8 cellular contexts compared by ENCODE assay signal in the genomic region with DNA sequence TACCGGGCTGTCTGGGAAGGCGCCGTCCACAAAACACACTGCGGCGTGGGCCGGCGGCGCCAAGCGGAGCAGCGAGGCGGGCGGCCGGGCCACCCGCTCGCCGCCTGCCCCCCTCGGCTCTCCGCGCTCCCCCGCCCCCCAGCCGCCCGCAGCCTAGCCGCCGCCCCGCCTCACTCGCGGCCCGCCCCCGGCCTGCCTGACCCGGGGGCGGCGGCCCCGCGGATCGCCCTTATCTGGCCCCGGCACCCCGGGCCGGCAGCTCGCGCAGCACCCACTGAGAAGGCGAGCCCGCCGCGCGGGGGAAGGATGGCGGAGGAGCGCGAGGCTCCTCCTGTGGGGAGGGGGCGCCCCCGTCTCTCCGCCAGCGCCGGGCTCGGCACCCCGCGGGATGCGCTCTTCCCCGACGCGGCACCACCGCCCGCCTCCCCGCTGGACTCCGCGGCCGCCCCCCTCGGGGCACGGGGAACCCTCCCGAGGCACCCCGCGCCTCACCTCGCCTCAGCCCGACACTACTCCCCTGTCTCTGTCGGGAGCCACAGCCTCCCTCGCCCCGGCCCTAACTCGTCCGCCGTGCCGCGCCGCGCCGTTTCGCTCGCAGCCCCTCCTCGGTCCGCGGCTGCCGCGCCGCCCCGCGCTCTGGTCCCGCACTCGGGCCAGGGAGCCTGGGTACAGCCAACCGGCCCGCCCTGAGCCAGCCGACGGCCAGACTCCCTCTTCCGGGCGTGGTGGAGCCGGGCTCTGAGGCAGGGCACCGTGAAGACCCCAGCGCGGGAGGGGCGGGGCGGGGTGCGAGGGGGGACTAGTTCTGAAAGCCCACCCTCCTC. TPM values are rescaled to one million over a fixed set of nuclear protein-coding genes. Genes with fewer than 3 reads are reported as not detected.
DNase-seq lines count a peak whose midpoint lies in the region; ATAC-seq and TF ChIP-seq lines count a peak whose summit lies in the region.

No MANE protein-coding gene starts in this region.

- intact Hi-C loops in right lobe of liver (cut with DNase I) = no loop called here

- peak; percentile 4 for DNase-seq in GDM1 (lab: John Stamatoyannopoulos, UW)
- DNase-seq in KBM-7 = peak; percentile 54
- DNase-seq in activated CD4-positive, alpha-beta T cell treated with anti-CD3 and anti-CD28 coated beads for 48 hours = peak; percentile 45
- peak; percentile 53 for DNase-seq in dermis blood vessel endothelial cell
- DNase-seq in right lobe of liver = peak; percentile 67 to 72 (median 69)
- DNase-seq in stimulated activated CD8-positive, alpha-beta memory T cell treated with anti-CD3 and anti-CD28 coated beads, Interleukin-12 subunit alpha, Interleukin-12 subunit beta, amount 100 ng/mL, for 4 hours (ENCODE audit: low read depth) = peak; percentile 35
- DNase-seq in DMS79 (lab: John Stamatoyannopoulos, UW) = no peak

- peak overlapping the region; percentile 69 to 77 (median 74) for H3K4me3 ChIP-seq in right lobe of liver

- peaks cover 0 to 4% (median 0%) of the 10 kb centered on the region in 4 donors for H3K4me1 ChIP-seq in right lobe of liver

- 40% methylated on average over 2 of the region's 109 CpGs for WGBS in right lobe of liver (ENCODE audit: insufficient coverage, low coverage, low lambda C conversion rate, missing lambda C conversion rate)

- in situ Hi-C loops in KBM-7 (cut with MboI; ENCODE audit: low pct_unique_long_range_greater_than_20kb, low sequenced_read_pairs) = no loop called here

- ATAC-seq in GM21576 (IDR thresholded peaks at IDR 0.05; ENCODE audit: unreplicated experiment) (peak; percentile 31), right lobe of liver (peak; percentile 35 to 62 (median 57))

- H3K36me3 ChIP-seq in right lobe of liver = no peaks in the 10 kb centered on the region

- peak overlapping the region; percentile 82 to 96 (median 85) for H3K27ac ChIP-seq in right lobe of liver

- no peaks in the 10 kb centered on the region for H3K27me3 ChIP-seq in right lobe of liver

- TF ChIP-seq POLR2A in right lobe of liver (IDR thresholded peaks at IDR 0.05) = no peak

- no peak for TF ChIP-seq CTCF in right lobe of liver (IDR thresholded peaks at IDR 0.05)

- no peaks in the 10 kb centered on the region for H3K9me3 ChIP-seq in right lobe of liver

RNA-seq across cellular contexts. Expression of a gene that starts 0.6 kb away (rescaled TPM):
- 93.1 and 118 TPM in 2 replicates for total RNA-seq in dermis blood vessel endothelial cell
- 10 to 100 TPM; 21.4 to 34.0 (median 29.1) TPM for total RNA-seq in right lobe of liver

RNA-seq across cellular contexts. Expression of a gene that starts 33.0 kb away (rescaled TPM):
- not detected in 2 replicates for total RNA-seq in dermis blood vessel endothelial cell
- total RNA-seq in right lobe of liver = under 1 TPM in 1 of 6 experiments, not detected in 5; 0.18 TPM
